8 cellular contexts compared by ENCODE assay signal in genomic region chr19:44113784-44114390, GRCh38. TPM values are rescaled to one million over a fixed set of nuclear protein-coding genes. Genes with fewer than 3 reads are reported as not detected.
A peak's percentile ranks its signal among the peaks of the same experiment; 100 is the strongest.
DNase-seq lines count a peak whose midpoint lies in the region; ATAC-seq lines count a peak whose summit lies in the region.

No MANE protein-coding gene starts in this region.

- DNase-seq in DMS53 (lab: John Stamatoyannopoulos, UW) (peak; percentile 24), DMS53 treated with DMSO at 0.1 percent for 48 hours (lab: John Stamatoyannopoulos, UW; ENCODE audit: unreplicated experiment) (no peak), NCI-H1930 (lab: John Stamatoyannopoulos, UW) (no peak), NCI-H446 (lab: John Stamatoyannopoulos, UW) (no peak)
- no peak for DNase-seq in activated naive CD8-positive, alpha-beta T cell treated with anti-CD3 and anti-CD28 coated beads, Interleukin-2, amount 10 ng/mL, durations not matched to agents 7 days and 5 days

- H3K4me1 Mint-ChIP-seq in activated naive CD8-positive, alpha-beta T cell treated with anti-CD3 and anti-CD28 coated beads, Interleukin-2, amount 10 ng/mL, durations not matched to agents 7 days and 5 days: peaks cover 17% of the 10 kb centered on the region
- peaks cover 20% of the 10 kb centered on the region for H3K4me1 Mint-ChIP-seq in stimulated activated naive CD8-positive, alpha-beta T cell treated with anti-CD3 and anti-CD28 coated beads, Interleukin-15, Interleukin-2, amounts not matched to agents 100 ng/mL and 50 ng/mL, for 24 hours (ENCODE audit: low read depth)

- peaks cover 43% of the 10 kb centered on the region for H3K36me3 Mint-ChIP-seq in activated naive CD8-positive, alpha-beta T cell treated with anti-CD3 and anti-CD28 coated beads, Interleukin-2, amount 10 ng/mL, durations not matched to agents 7 days and 5 days
- H3K36me3 Mint-ChIP-seq in stimulated activated naive CD8-positive, alpha-beta T cell treated with anti-CD3 and anti-CD28 coated beads, Interleukin-15, Interleukin-2, amounts not matched to agents 100 ng/mL and 50 ng/mL, for 24 hours (ENCODE audit: low read depth): peaks cover 53% of the 10 kb centered on the region

- peak overlapping the region; percentile 91 for H3K27ac Mint-ChIP-seq in activated naive CD8-positive, alpha-beta T cell treated with anti-CD3 and anti-CD28 coated beads, Interleukin-2, amount 10 ng/mL, durations not matched to agents 7 days and 5 days
- no peak overlapping the region for H3K27ac Mint-ChIP-seq in stimulated activated naive CD8-positive, alpha-beta T cell treated with anti-CD3 and anti-CD28 coated beads, Interleukin-15, Interleukin-2, amounts not matched to agents 100 ng/mL and 50 ng/mL, for 24 hours

- H3K9me3 ChIP-seq in HUES48 (ENCODE audit: control insufficient read depth, insufficient read depth, low read length) (peaks cover 6% of the 10 kb centered on the region; the same call in 1 of the 2 replicates), iPS-18a (ENCODE audit: control insufficient read depth, low read depth, low read length) (no peaks in the 10 kb centered on the region)

- peaks cover 29% of the 10 kb centered on the region for H3K36me3 ChIP-seq in HUES48 (ENCODE audit: control insufficient read depth, insufficient read depth, low read length)
- peaks cover 12% of the 10 kb centered on the region for H3K36me3 ChIP-seq in iPS-18a (ENCODE audit: control insufficient read depth, low read depth, low read length)

- peaks cover 13% of the 10 kb centered on the region for H3K9me3 Mint-ChIP-seq in activated naive CD8-positive, alpha-beta T cell treated with anti-CD3 and anti-CD28 coated beads, Interleukin-2, amount 10 ng/mL, durations not matched to agents 7 days and 5 days
- peaks cover 24% of the 10 kb centered on the region for H3K9me3 Mint-ChIP-seq in stimulated activated naive CD8-positive, alpha-beta T cell treated with anti-CD3 and anti-CD28 coated beads, Interleukin-15, Interleukin-2, amounts not matched to agents 100 ng/mL and 50 ng/mL, for 24 hours

- peak overlapping the region; percentile 99 for H3K4me3 Mint-ChIP-seq in activated naive CD8-positive, alpha-beta T cell treated with anti-CD3 and anti-CD28 coated beads, Interleukin-2, amount 10 ng/mL, durations not matched to agents 7 days and 5 days
- H3K4me3 Mint-ChIP-seq in stimulated activated naive CD8-positive, alpha-beta T cell treated with anti-CD3 and anti-CD28 coated beads, Interleukin-15, Interleukin-2, amounts not matched to agents 100 ng/mL and 50 ng/mL, for 24 hours: peak overlapping the region; percentile 95

- H3K9ac ChIP-seq in HUES48 (ENCODE audit: low read depth, low read length): peak overlapping the region; percentile 37
- peak overlapping the region; percentile 65 for H3K9ac ChIP-seq in iPS-18a (ENCODE audit: low read length)

- H3K4me3 ChIP-seq in HUES48 (ENCODE audit: low read depth, low read length) (peak overlapping the region; percentile 93), iPS-18a (ENCODE audit: low read length) (peak overlapping the region; percentile 93)

- POLR2A ChIA-PET in activated naive CD8-positive, alpha-beta T cell treated with anti-CD3 and anti-CD28 coated beads, Interleukin-2, amount 10 ng/mL, durations not matched to agents 7 days and 5 days (lab: Charles Lee): interaction anchor here (2.1 kb wide), 1 partner anchor 19 kb away, joined by 9 read pairs; no protein-coding TSS in a partner anchor

- H3K27me3 Mint-ChIP-seq in activated naive CD8-positive, alpha-beta T cell treated with anti-CD3 and anti-CD28 coated beads, Interleukin-2, amount 10 ng/mL, durations not matched to agents 7 days and 5 days: no peaks in the 10 kb centered on the region
- H3K27me3 Mint-ChIP-seq in stimulated activated naive CD8-positive, alpha-beta T cell treated with anti-CD3 and anti-CD28 coated beads, Interleukin-15, Interleukin-2, amounts not matched to agents 100 ng/mL and 50 ng/mL, for 24 hours: no peaks in the 10 kb centered on the region

- H3K27ac ChIP-seq in HUES48 (ENCODE audit: low read depth, low read length) (no peak overlapping the region), iPS-18a (ENCODE audit: low read length) (no peak overlapping the region)

- H3K4me1 ChIP-seq in HUES48 (ENCODE audit: control insufficient read depth, insufficient read depth, low read length) (no peaks in the 10 kb centered on the region), iPS-18a (ENCODE audit: control insufficient read depth, low read depth, low read length) (no peaks in the 10 kb centered on the region)

- H3K27me3 ChIP-seq in HUES48 (ENCODE audit: control insufficient read depth, insufficient read depth, low read length) (no peaks in the 10 kb centered on the region), iPS-18a (ENCODE audit: control insufficient read depth, insufficient read depth, low read length) (no peaks in the 10 kb centered on the region)

- ATAC-seq in activated naive CD8-positive, alpha-beta T cell treated with anti-CD3 and anti-CD28 coated beads, Interleukin-2, amount 10 ng/mL, durations not matched to agents 7 days and 5 days (ENCODE audit: low read depth): peak; percentile 25

RNA-seq across cellular contexts. Expression of gene ZNF225, which starts 0.7 kb away (rescaled TPM):
- 1 to 10 TPM; 7.8 to 9.2 TPM for total RNA-seq in activated naive CD8-positive, alpha-beta T cell treated with anti-CD3 and anti-CD28 coated beads, Interleukin-2, amount 10 ng/mL, durations not matched to agents 7 days and 5 days

RNA-seq across cellular contexts. Expression of gene ZNF224, which starts 19.7 kb away (rescaled TPM):
- 10 to 100 TPM; 55.3 to 58.2 TPM for total RNA-seq in activated naive CD8-positive, alpha-beta T cell treated with anti-CD3 and anti-CD28 coated beads, Interleukin-2, amount 10 ng/mL, durations not matched to agents 7 days and 5 days

RNA-seq across cellular contexts. Expression of gene ZNF234, which starts 27.5 kb away (rescaled TPM):
- total RNA-seq in activated naive CD8-positive, alpha-beta T cell treated with anti-CD3 and anti-CD28 coated beads, Interleukin-2, amount 10 ng/mL, durations not matched to agents 7 days and 5 days: 10 to 100 TPM; 16.4 to 18.2 TPM

RNA-seq across cellular contexts. Expression of gene ZNF284, which starts 41.9 kb away (rescaled TPM):
- 1 to 10 TPM; 3.9 to 4.1 TPM for total RNA-seq in activated naive CD8-positive, alpha-beta T cell treated with anti-CD3 and anti-CD28 coated beads, Interleukin-2, amount 10 ng/mL, durations not matched to agents 7 days and 5 days

RNA-seq across cellular contexts. Expression of gene ZNF226, which starts 51.0 kb away (rescaled TPM):
- 10 to 100 TPM; 26.2 to 28.0 TPM for total RNA-seq in activated naive CD8-positive, alpha-beta T cell treated with anti-CD3 and anti-CD28 coated beads, Interleukin-2, amount 10 ng/mL, durations not matched to agents 7 days and 5 days
